1 cellular context compared by ENCODE assay signal in genomic region chr19:37947778-37948177, GRCh38.
TF ChIP-seq lines count a peak whose summit lies in the region.

No MANE protein-coding gene starts in this region.

TF ChIP-seq in GM23338, 12 proteins besides CTCF, POLR2A, EP300 and RAD21:
- TF ChIP-seq EZH2phosphoT487 (IDR thresholded peaks at IDR 0.05; ENCODE audit: unreplicated experiment) (no peak), ZNF462 (CRISPR knock-in tag; IDR thresholded peaks at IDR 0.05) (no peak), EZH2 (IDR thresholded peaks at IDR 0.05; ENCODE audit: low read depth, unreplicated experiment) (no peak), CREB1 (CRISPR knock-in tag; IDR thresholded peaks at IDR 0.05; ENCODE audit: low read depth) (no peak), JUNB (IDR thresholded peaks at IDR 0.05; ENCODE audit: unreplicated experiment) (no peak), NANOG (IDR thresholded peaks at IDR 0.05; ENCODE audit: borderline replicate concordance) (no peak), STAT1 (IDR thresholded peaks at IDR 0.05; ENCODE audit: unreplicated experiment) (no peak), ETS1 (IDR thresholded peaks at IDR 0.05) (no peak), POLR2AphosphoS5 (IDR thresholded peaks at IDR 0.05; ENCODE audit: low read depth) (no peak), ZNF331 (CRISPR knock-in tag; IDR thresholded peaks at IDR 0.05; ENCODE audit: low read depth) (no peak), REST (IDR thresholded peaks at IDR 0.05; ENCODE audit: unreplicated experiment) (no peak), ZNF114 (CRISPR knock-in tag; IDR thresholded peaks at IDR 0.05) (no peak)
TF ChIP-seq in GM23338: peak in this region for 0.
